Comparison of ENCODE assay signal across 26 cellular contexts in the genomic region with DNA sequence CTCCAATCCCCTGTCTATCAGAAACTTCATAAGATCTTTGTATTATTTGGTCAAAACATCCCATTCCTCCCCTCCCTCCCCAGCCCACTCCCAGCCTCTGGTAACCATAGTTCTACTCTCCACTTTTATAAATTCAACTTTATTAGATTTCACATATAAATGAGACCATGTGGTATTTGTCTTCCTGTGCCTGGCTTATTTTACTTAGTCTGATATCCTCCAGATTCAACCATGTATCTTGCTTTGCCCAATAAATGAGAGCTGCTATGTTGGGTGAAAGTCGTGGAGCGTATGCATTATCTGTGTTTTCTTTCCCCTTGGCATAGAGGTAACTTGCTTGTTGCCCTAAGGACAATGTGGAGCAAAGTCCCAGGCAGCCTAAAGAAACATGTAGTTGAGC.
"Had no signal": no experiment of that assay in that cellular context is flagged by ENCODE, and none has a peak within 500 bp of the region (broad histone marks: within the 10 kb centered on the region; RNA-seq: fewer than 3 reads in every experiment).

No MANE protein-coding gene starts in this region.

- H3K27ac ChIP-seq: stomach, suprapubic skin, testis, thoracic aorta, thyroid gland, tibial artery, tibial nerve, transverse colon, upper lobe of left lung, upper lobe of right lung, uterus, vagina had no signal

- H3K4me1 ChIP-seq: suprapubic skin, testis, thyroid gland, tibial artery, tibial nerve, upper lobe of left lung, upper lobe of right lung, uterus had no signal

- H3K9me3 ChIP-seq: stomach, suprapubic skin, testis, thoracic aorta, thyroid gland, tibial artery, tibial nerve, transverse colon, upper lobe of left lung, upper lobe of right lung, uterus, vagina had no signal

- ATAC-seq: stimulated activated effector memory CD8-positive, alpha-beta T cell treated with anti-CD3 and anti-CD28 coated beads, Interleukin-12 subunit alpha, Interleukin-12 subunit beta, amount 100 ng/mL, for 72 hours; stimulated activated memory B cell treated with anti-CD40 and anti-IgM and Interleukin-4, amounts not matched to agents 10 μg/mL and 1 μg/mL and 100 μg/mL, for 72 hours; stimulated activated naive B cell treated with anti-CD40 and anti-IgM and Interleukin-4, amounts not matched to agents 10 μg/mL and 1 μg/mL and 100 μg/mL, for 72 hours; stimulated activated naive CD8-positive, alpha-beta T cell treated with anti-CD3 and anti-CD28 coated beads, Interleukin-15, amount 100 ng/mL, for 72 hours; stimulated activated naive CD8-positive, alpha-beta T cell treated with anti-CD3 and anti-CD28 coated beads, Interleukin-15, Interleukin-2, amounts not matched to agents 100 U/mL and 50 U/mL, for 24 hours; upper lobe of right lung had no signal

- H3K4me3 ChIP-seq: stomach, suprapubic skin, testis, thoracic aorta, thyroid gland, tibial artery, tibial nerve, transverse colon, upper lobe of left lung, upper lobe of right lung, uterus, vagina had no signal

- H3K27me3 ChIP-seq: stomach, suprapubic skin, testis, thyroid gland, tibial artery, tibial nerve, transverse colon, upper lobe of left lung, upper lobe of right lung, uterus, vagina had no signal

- H3K36me3 ChIP-seq: stomach, suprapubic skin, thoracic aorta, thyroid gland, tibial artery, tibial nerve, transverse colon, upper lobe of left lung, upper lobe of right lung, uterus, vagina had no signal

- DNase-seq: stimulated activated CD4-positive, alpha-beta T cell treated with anti-CD3 and anti-CD28 coated beads, Interleukin-2, amount 100 ng/mL, for 48 hours; stimulated activated CD4-positive, alpha-beta T cell treated with anti-CD3 and anti-CD28 coated beads, Interleukin-4, amount 100 ng/mL, for 1 hour; stimulated activated CD4-positive, alpha-beta T cell treated with anti-CD3 and anti-CD28 coated beads, Interleukin-4, amount 100 ng/mL, for 24 hours; stimulated activated CD4-positive, alpha-beta T cell treated with anti-CD3 and anti-CD28 coated beads, Interleukin-4, amount 100 ng/mL, for 4 hours; stimulated activated CD8-positive, alpha-beta memory T cell treated with anti-CD3 and anti-CD28 coated beads, Interleukin-4, amount 100 ng/mL, for 48 hours; stimulated activated naive B cell treated with anti-CD40 and anti-IgM and Interleukin-4, amounts not matched to agents 10 μg/mL and 1 μg/mL and 100 μg/mL, for 72 hours; stimulated activated naive CD4-positive, alpha-beta T cell; stimulated activated naive CD4-positive, alpha-beta T cell treated with Interleukin-2 at 50 U/mL for 16 hours; stimulated activated naive CD8-positive, alpha-beta T cell treated with anti-CD3 and anti-CD28 coated beads, Interleukin-15, amount 100 ng/mL, for 72 hours; stimulated activated naive CD8-positive, alpha-beta T cell treated with anti-CD3 and anti-CD28 coated beads, Interleukin-15, Interleukin-2, amounts not matched to agents 100 U/mL and 50 U/mL, for 24 hours; stomach; substantia nigra; testis; thyroid gland; tibial artery; transverse colon; trophoblast cell; upper lobe of left lung; upper lobe of right lung; uterus had no signal
